Comparison of ENCODE assay signal across 1 cellular context in the genomic region with DNA sequence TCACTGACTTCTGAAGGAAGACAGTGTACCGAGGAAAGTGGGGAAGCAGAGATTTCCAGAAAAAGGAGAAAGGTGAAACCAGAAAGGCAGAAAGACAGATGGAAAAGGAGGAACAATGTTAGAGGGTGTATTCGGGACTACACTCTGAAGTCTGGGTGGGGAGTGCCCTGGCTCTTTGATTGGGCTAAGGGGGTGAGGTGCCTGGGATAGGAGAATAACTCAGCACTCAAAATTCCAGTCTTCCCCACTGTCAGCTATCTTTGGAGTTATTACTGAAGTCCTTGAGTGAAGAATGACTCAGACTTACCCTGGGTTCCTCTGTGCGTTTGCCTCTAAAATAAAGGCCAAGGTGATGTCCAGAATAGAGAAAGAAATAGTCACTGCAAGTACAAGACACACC.
TF ChIP-seq lines count a peak whose summit lies in the region.

No MANE protein-coding gene starts in this region.

TF ChIP-seq in SK-N-SH treated with all-trans-retinoic acid at 6 μM for 48 hours, 23 proteins besides CTCF, POLR2A, EP300 and RAD21 (continued from another document):
- TF ChIP-seq, protein P1, sequence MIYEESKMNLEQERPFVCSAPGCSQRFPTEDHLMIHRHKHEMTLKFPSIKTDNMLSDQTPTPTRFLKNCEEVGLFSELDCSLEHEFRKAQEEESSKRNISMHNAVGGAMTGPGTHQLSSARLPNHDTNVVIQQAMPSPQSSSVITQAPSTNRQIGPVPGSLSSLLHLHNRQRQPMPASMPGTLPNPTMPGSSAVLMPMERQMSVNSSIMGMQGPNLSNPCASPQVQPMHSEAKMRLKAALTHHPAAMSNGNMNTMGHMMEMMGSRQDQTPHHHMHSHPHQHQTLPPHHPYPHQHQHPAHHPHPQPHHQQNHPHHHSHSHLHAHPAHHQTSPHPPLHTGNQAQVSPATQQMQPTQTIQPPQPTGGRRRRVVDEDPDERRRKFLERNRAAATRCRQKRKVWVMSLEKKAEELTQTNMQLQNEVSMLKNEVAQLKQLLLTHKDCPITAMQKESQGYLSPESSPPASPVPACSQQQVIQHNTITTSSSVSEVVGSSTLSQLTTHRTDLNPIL (CRISPR knock-in tag; IDR thresholded peaks at IDR 0.05; ENCODE audit: low read depth), result no peak
- no peak for TF ChIP-seq GLIS3 (CRISPR knock-in tag; IDR thresholded peaks at IDR 0.05)
- no peak for TF ChIP-seq TCF4 (CRISPR knock-in tag; IDR thresholded peaks at IDR 0.05; ENCODE audit: borderline replicate concordance)
- no peak for TF ChIP-seq CSDC2 (CRISPR knock-in tag; IDR thresholded peaks at IDR 0.05)
- TF ChIP-seq BACH2 (CRISPR knock-in tag; IDR thresholded peaks at IDR 0.05; ENCODE audit: borderline replicate concordance), result no peak
- TF ChIP-seq, protein P2, sequence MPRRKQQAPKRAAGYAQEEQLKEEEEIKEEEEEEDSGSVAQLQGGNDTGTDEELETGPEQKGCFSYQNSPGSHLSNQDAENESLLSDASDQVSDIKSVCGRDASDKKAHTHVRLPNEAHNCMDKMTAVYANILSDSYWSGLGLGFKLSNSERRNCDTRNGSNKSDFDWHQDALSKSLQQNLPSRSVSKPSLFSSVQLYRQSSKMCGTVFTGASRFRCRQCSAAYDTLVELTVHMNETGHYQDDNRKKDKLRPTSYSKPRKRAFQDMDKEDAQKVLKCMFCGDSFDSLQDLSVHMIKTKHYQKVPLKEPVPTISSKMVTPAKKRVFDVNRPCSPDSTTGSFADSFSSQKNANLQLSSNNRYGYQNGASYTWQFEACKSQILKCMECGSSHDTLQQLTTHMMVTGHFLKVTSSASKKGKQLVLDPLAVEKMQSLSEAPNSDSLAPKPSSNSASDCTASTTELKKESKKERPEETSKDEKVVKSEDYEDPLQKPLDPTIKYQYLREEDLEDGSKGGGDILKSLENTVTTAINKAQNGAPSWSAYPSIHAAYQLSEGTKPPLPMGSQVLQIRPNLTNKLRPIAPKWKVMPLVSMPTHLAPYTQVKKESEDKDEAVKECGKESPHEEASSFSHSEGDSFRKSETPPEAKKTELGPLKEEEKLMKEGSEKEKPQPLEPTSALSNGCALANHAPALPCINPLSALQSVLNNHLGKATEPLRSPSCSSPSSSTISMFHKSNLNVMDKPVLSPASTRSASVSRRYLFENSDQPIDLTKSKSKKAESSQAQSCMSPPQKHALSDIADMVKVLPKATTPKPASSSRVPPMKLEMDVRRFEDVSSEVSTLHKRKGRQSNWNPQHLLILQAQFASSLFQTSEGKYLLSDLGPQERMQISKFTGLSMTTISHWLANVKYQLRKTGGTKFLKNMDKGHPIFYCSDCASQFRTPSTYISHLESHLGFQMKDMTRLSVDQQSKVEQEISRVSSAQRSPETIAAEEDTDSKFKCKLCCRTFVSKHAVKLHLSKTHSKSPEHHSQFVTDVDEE (CRISPR knock-in tag; IDR thresholded peaks at IDR 0.05), result no peak
- TF ChIP-seq ISL1 (CRISPR knock-in tag; IDR thresholded peaks at IDR 0.05), result no peak
- TF ChIP-seq, protein P3, sequence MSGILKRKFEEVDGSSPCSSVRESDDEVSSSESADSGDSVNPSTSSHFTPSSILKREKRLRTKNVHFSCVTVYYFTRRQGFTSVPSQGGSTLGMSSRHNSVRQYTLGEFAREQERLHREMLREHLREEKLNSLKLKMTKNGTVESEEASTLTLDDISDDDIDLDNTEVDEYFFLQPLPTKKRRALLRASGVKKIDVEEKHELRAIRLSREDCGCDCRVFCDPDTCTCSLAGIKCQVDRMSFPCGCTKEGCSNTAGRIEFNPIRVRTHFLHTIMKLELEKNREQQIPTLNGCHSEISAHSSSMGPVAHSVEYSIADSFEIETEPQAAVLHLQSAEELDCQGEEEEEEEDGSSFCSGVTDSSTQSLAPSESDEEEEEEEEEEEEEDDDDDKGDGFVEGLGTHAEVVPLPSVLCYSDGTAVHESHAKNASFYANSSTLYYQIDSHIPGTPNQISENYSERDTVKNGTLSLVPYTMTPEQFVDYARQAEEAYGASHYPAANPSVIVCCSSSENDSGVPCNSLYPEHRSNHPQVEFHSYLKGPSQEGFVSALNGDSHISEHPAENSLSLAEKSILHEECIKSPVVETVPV (CRISPR knock-in tag; IDR thresholded peaks at IDR 0.05), result no peak
- TF ChIP-seq, protein P4, sequence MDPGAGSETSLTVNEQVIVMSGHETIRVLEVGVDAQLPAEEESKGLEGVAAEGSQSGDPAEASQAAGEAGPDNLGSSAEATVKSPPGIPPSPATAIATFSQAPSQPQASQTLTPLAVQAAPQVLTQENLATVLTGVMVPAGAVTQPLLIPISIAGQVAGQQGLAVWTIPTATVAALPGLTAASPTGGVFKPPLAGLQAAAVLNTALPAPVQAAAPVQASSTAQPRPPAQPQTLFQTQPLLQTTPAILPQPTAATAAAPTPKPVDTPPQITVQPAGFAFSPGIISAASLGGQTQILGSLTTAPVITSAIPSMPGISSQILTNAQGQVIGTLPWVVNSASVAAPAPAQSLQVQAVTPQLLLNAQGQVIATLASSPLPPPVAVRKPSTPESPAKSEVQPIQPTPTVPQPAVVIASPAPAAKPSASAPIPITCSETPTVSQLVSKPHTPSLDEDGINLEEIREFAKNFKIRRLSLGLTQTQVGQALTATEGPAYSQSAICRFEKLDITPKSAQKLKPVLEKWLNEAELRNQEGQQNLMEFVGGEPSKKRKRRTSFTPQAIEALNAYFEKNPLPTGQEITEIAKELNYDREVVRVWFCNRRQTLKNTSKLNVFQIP (CRISPR knock-in tag; IDR thresholded peaks at IDR 0.05; ENCODE audit: borderline replicate concordance, low read depth), result no peak
- TF ChIP-seq RARB (CRISPR knock-in tag; IDR thresholded peaks at IDR 0.05), result no peak
- TF ChIP-seq TOX (CRISPR knock-in tag; IDR thresholded peaks at IDR 0.05; ENCODE audit: borderline replicate concordance), result no peak
- TF ChIP-seq ZNF8 (CRISPR knock-in tag; IDR thresholded peaks at IDR 0.05), result no peak
- no peak for TF ChIP-seq ZNF70 (CRISPR knock-in tag; IDR thresholded peaks at IDR 0.05)
TF ChIP-seq in SK-N-SH treated with all-trans-retinoic acid at 6 μM for 48 hours: peak in this region for 0.
